Comparison of ENCODE assay signal across 19 cellular contexts in genomic region chr6:21085643-21086042, GRCh38.
"Had no signal": no experiment of that assay in that cellular context is flagged by ENCODE, and none has a peak within 500 bp of the region (broad histone marks: within the 10 kb centered on the region; RNA-seq: fewer than 3 reads in every experiment).

No MANE protein-coding gene starts in this region.

- H3K4me1 Mint-ChIP-seq: immature natural killer cell, neural progenitor cell had no signal

- H3K9me3 ChIP-seq: left lung, lower lobe of right lung, ovary, right atrium auricular region, stomach, thoracic aorta, transverse colon had no signal

- H3K36me3 ChIP-seq: left lung, lower lobe of right lung, neural progenitor cell, ovary, right atrium auricular region, stomach, thoracic aorta had no signal

- H2AFZ ChIP-seq: neural progenitor cell had no signal

- H3K27ac Mint-ChIP-seq: immature natural killer cell; memory B cell; natural killer cell treated with Interleukin-12 subunit alpha and Interleukin-12 subunit beta and Interleukin-15 and Interleukin-18, amount 100 ng/mL, for 72 hours had no signal

- H3K27ac ChIP-seq: foreskin keratinocyte, left lung, lower lobe of right lung, neural progenitor cell, ovary, right atrium auricular region, stomach, thoracic aorta, transverse colon had no signal

- H3K4me1 ChIP-seq: foreskin keratinocyte, left lung, lower lobe of right lung, right atrium auricular region, stomach had no signal

- DNase-seq: effector memory CD4-positive, alpha-beta T cell; foreskin keratinocyte; immature natural killer cell; left lung; lower lobe of right lung; midbrain; nucleus accumbens; ovary; small intestine; stimulated activated CD4-positive, alpha-beta T cell treated with anti-CD3 and anti-CD28 coated beads, Interleukin-12 subunit alpha, Interleukin-12 subunit beta, amount 100 ng/mL, for 4 hours; stimulated activated naive CD4-positive, alpha-beta T cell; stomach; substantia nigra; transverse colon had no signal

- H3K9me3 Mint-ChIP-seq: immature natural killer cell; memory B cell; natural killer cell treated with Interleukin-12 subunit alpha and Interleukin-12 subunit beta and Interleukin-15 and Interleukin-18, amount 100 ng/mL, for 72 hours; neural progenitor cell had no signal

- H3K4me3 Mint-ChIP-seq: immature natural killer cell; memory B cell; natural killer cell treated with Interleukin-12 subunit alpha and Interleukin-12 subunit beta and Interleukin-15 and Interleukin-18, amount 100 ng/mL, for 72 hours; neural progenitor cell had no signal

- H3K27me3 ChIP-seq: foreskin keratinocyte, left lung, neural progenitor cell, ovary, right atrium auricular region, stomach, transverse colon had no signal

- H3K27me3 Mint-ChIP-seq: memory B cell; natural killer cell treated with Interleukin-12 subunit alpha and Interleukin-12 subunit beta and Interleukin-15 and Interleukin-18, amount 100 ng/mL, for 72 hours had no signal

- H3K9ac ChIP-seq: neural progenitor cell had no signal

- H3K4me2 ChIP-seq: neural progenitor cell had no signal

- H3K4me3 ChIP-seq: left lung, lower lobe of right lung, neural progenitor cell, ovary, right atrium auricular region, stomach, thoracic aorta, transverse colon had no signal
